Comparison of ENCODE assay signal across 11 cellular contexts in genomic region chr9:117546894-117547293, GRCh38.
DNase-seq lines count a peak whose midpoint lies in the region; ATAC-seq, FAIRE-seq and TF ChIP-seq lines count a peak whose summit lies in the region.
"Had no signal": no experiment of that assay in that cellular context is flagged by ENCODE, and none has a peak within 500 bp of the region (broad histone marks: within the 10 kb centered on the region; RNA-seq: fewer than 3 reads in every experiment).

No MANE protein-coding gene starts in this region.

- H3K4me1 Mint-ChIP-seq in H9 (peaks cover 63 to 64% of the 10 kb centered on the region in 2 experiments), mesothelial cell of epicardium (peaks cover 4% of the 10 kb centered on the region)

- TF ChIP-seq CTCF in D721Med (IDR thresholded peaks at IDR 0.05; ENCODE audit: insufficient read depth, missing control alignments), result no peak
- no peak for TF ChIP-seq CTCF in H9 (conservative IDR thresholded peaks at IDR 0.05)
- no peak for TF ChIP-seq CTCF in adrenal gland (IDR thresholded peaks at IDR 0.05)
- TF ChIP-seq CTCF in mesothelial cell of epicardium (IDR thresholded peaks at IDR 0.05; ENCODE audit: unreplicated experiment), result no peak

- H3K27ac Mint-ChIP-seq in H9 (no peak overlapping the region), mesothelial cell of epicardium (no peak overlapping the region)

- no peak overlapping the region for H3K4me3 ChIP-seq in adrenal gland
- H3K4me3 ChIP-seq: right atrium auricular region had no signal

- no peaks in the 10 kb centered on the region for H4K20me1 ChIP-seq in H9 (ENCODE audit: control insufficient read depth, insufficient read depth, insufficient read length)

- H3K18ac ChIP-seq in H9 (ENCODE audit: insufficient read length, low read depth, low read length), result no peak overlapping the region

- H4K5ac ChIP-seq in H9 (ENCODE audit: insufficient read length, low read depth, low read length), result no peak overlapping the region

- no CpG with 5 or more reads among the region's 13 CpGs for WGBS in H9 (ENCODE audit: extremely low coverage, insufficient read length, low lambda C conversion rate)
- WGBS in adrenal gland, 4 donors, result 23 to 50% (median 27%) methylated on average over 13 of the region's 13 CpGs

- H3K23me2 ChIP-seq in H9 (ENCODE audit: insufficient read length, low read depth, low read length, poor library complexity, severe bottlenecking), result no peaks in the 10 kb centered on the region

- H3K79me1 ChIP-seq in H9 (ENCODE audit: insufficient read depth, low read depth, low read length, poor library complexity, severe bottlenecking), result no peaks in the 10 kb centered on the region

- intact Hi-C loops in adrenal gland (cut with DNase I), result no loop called here

- H3K9me3 Mint-ChIP-seq in H9 (no peaks in the 10 kb centered on the region), mesothelial cell of epicardium (no peaks in the 10 kb centered on the region)

- no peak for FAIRE-seq in D721Med (lab: Jason Lieb, UNC)

- H3K23ac ChIP-seq in H9 (ENCODE audit: insufficient read length, low read depth, low read length), result no peak overlapping the region

- H2BK15ac ChIP-seq in H9 (ENCODE audit: low read depth, low read length), result no peak overlapping the region

- H3T11ph ChIP-seq in H9 (ENCODE audit: low read length), result no peak overlapping the region

- peak overlapping the region; percentile 53 for H2AFZ ChIP-seq in H9 (ENCODE audit: low read length)

- no peak overlapping the region for H2BK5ac ChIP-seq in H9 (ENCODE audit: insufficient read length, low read length)

- no peak overlapping the region for H3K14ac ChIP-seq in H9 (ENCODE audit: insufficient read depth, low read length)

- no peak overlapping the region for H3K4ac ChIP-seq in H9 (ENCODE audit: low read depth, low read length)

- H4K91ac ChIP-seq in H9 (ENCODE audit: insufficient read length, low read depth, low read length), result no peak overlapping the region

- H2BK120ac ChIP-seq in H9 (ENCODE audit: low read depth, low read length, poor library complexity, severe bottlenecking), result no peak overlapping the region

- H3K9me3 ChIP-seq in H9 (ENCODE audit: control insufficient read depth, low read depth, low read length) (no peaks in the 10 kb centered on the region), adrenal gland (replicated peaks in 1 of 3) (no peaks in the 10 kb centered on the region)
- H3K9me3 ChIP-seq: right atrium auricular region had no signal

- TF ChIP-seq POLR2A in adrenal gland (IDR thresholded peaks at IDR 0.05), result no peak

- H3K27ac ChIP-seq in H9 (ENCODE audit: insufficient read length, low read depth, low read length), result no peak overlapping the region
- H3K27ac ChIP-seq in adrenal gland, result no peak overlapping the region
- H3K27ac ChIP-seq: right atrium auricular region had no signal

- no peak overlapping the region for H2BK20ac ChIP-seq in H9 (ENCODE audit: low read depth, low read length, poor library complexity, severe bottlenecking)

- no peaks in the 10 kb centered on the region for H3K27me3 ChIP-seq in H9 (ENCODE audit: insufficient read depth, low read length)
- no peaks in the 10 kb centered on the region for H3K27me3 ChIP-seq in adrenal gland
- H3K27me3 ChIP-seq: right atrium auricular region had no signal

- DNase-seq in D721Med (ENCODE audit: insufficient read length, low spot score) (peak; percentile 22), H9 (peak; percentile 30), adrenal gland (peak in 4 of 7 donors; percentile 9 to 65 (median 12)), mesothelial cell of epicardium (ENCODE audit: low spot score in 2 of 2, unreplicated experiment in 2 of 2) (no peak), NCI-H1105 (lab: John Stamatoyannopoulos, UW) (no peak)
- DNase-seq: amniotic stem cell, hippocampal formation had no signal

- ATAC-seq in HG02623 (IDR thresholded peaks at IDR 0.05; ENCODE audit: unreplicated experiment) (no peak), HG03457 (IDR thresholded peaks at IDR 0.05; ENCODE audit: unreplicated experiment) (no peak), GM18861 (IDR thresholded peaks at IDR 0.05; ENCODE audit: unreplicated experiment) (no peak)

- no peaks in the 10 kb centered on the region for H3K79me2 ChIP-seq in H9 (ENCODE audit: insufficient read depth, low read length)

- H3K27me3 Mint-ChIP-seq in H9 (ENCODE audit: low read depth) (no peaks in the 10 kb centered on the region; the same call in 1 of the 2 replicates), mesothelial cell of epicardium (ENCODE audit: low read depth) (peaks cover 28% of the 10 kb centered on the region)

- H2AK5ac ChIP-seq in H9 (ENCODE audit: insufficient read length, low read length), result no peak overlapping the region

- no peak overlapping the region for H4K8ac ChIP-seq in H9 (replicated peaks; ENCODE audit: insufficient read length, low read depth, low read length)

- H3K4me1 ChIP-seq in H9 (ENCODE audit: insufficient read depth, low read length) (peaks cover 5% of the 10 kb centered on the region; the same call in 1 of the 2 replicates), adrenal gland (replicated peaks in 1 of 2) (no peaks in the 10 kb centered on the region)
- H3K4me1 ChIP-seq: right atrium auricular region had no signal

- H3K4me3 Mint-ChIP-seq in H9 (peak overlapping the region in 1 of 2 experiments; percentile 28; a peak in 1 of 5 replicates), mesothelial cell of epicardium (peak overlapping the region; percentile 9)

- H3K4me2 ChIP-seq in H9 (ENCODE audit: insufficient read depth, insufficient read length, low read length), result peak overlapping the region; percentile 14

- H3K36me3 ChIP-seq in adrenal gland (replicated peaks in 1 of 2), result no peaks in the 10 kb centered on the region
- H3K36me3 ChIP-seq: right atrium auricular region had no signal

- H2BK12ac ChIP-seq in H9 (ENCODE audit: insufficient read length, low read depth, low read length), result no peak overlapping the region

- H3K36me3 Mint-ChIP-seq in H9 (ENCODE audit: insufficient read depth in 1 of 3, low read depth in 3 of 3) (no peaks in the 10 kb centered on the region), mesothelial cell of epicardium (no peaks in the 10 kb centered on the region)

- no peak overlapping the region for H3K56ac ChIP-seq in H9 (ENCODE audit: insufficient read length, low read depth, low read length)

- H3K9ac ChIP-seq in H9 (ENCODE audit: extremely low read depth, insufficient read length, low read length), result no peak overlapping the region

Comparison
In these comparisons a context has a peak if more than half of its experiments do, and no peak if none do; other contexts are left out.
1. DNase-seq: peak in D721Med (single experiment), H9 (single experiment) and adrenal gland (4 of 7); none in mesothelial cell of epicardium (0 of 2) and NCI-H1105 (single experiment).